In genomic region chr17:49624896-49625295, GRCh38 we compare ENCODE assay signal across 23 cellular contexts. TPM values are rescaled to one million over a fixed set of nuclear protein-coding genes. Genes with fewer than 3 reads are reported as not detected.
A peak's percentile ranks its signal among the peaks of the same experiment; 100 is the strongest.
DNase-seq lines count a peak whose midpoint lies in the region; ATAC-seq and TF ChIP-seq lines count a peak whose summit lies in the region.
"Had no signal": no experiment of that assay in that cellular context is flagged by ENCODE, and none has a peak within 500 bp of the region (broad histone marks: within the 10 kb centered on the region; RNA-seq: fewer than 3 reads in every experiment).

No MANE protein-coding gene starts in this region.

- H3K4me2 ChIP-seq in mesendoderm (ENCODE audit: low read length) = no peak overlapping the region

- DNase-seq in AG10803 (ENCODE audit: low read depth) (peak; percentile 59), HFF-Myc (ENCODE audit: extremely low read depth, low read depth) (peak; percentile 21), cardiac fibroblast (ENCODE audit: low read depth in 2 of 2) (peak; percentile 41 to 53), iris pigment epithelial cell (ENCODE audit: low read depth) (peak; percentile 61), NCI-H146 (lab: John Stamatoyannopoulos, UW) (no peak), mesendoderm (no peak)
- no peak for DNase-seq in stimulated activated naive CD4-positive, alpha-beta T cell (lab: John Stamatoyannopoulos, UW)
- DNase-seq: ACHN; activated CD4-positive, alpha-beta T cell treated with anti-CD3 and anti-CD28 coated beads, Interleukin-2, amount 50 U/mL, for 1 hour; activated gamma-delta T cell treated with Interleukin-2 at 50 U/mL for 16 hours; activated T-cell treated with anti-CD3 and anti-CD28 coated beads for 4 hours; amniotic stem cell; CD4-positive, alpha-beta T cell; DMS53; left colon; midbrain; NCI-H1436; NCI-H2171 treated with DMSO at 0.1 percent for 48 hours; SIG-M5; stimulated activated CD8-positive, alpha-beta memory T cell treated with anti-CD3 and anti-CD28 coated beads, Interleukin-4, amount 100 ng/mL, for 48 hours had no signal

- H3K4me3 ChIP-seq in AG10803 (ENCODE audit: low read length) (no peak overlapping the region), HFF-Myc (replicated peaks; ENCODE audit: low read depth, low read length) (no peak overlapping the region), cardiac fibroblast (replicated peaks in 1 of 2; ENCODE audit: low read depth in 2 of 2, low read length in 2 of 2) (no peak overlapping the region), mesendoderm (ENCODE audit: low read length) (no peak overlapping the region)
- H3K4me3 ChIP-seq: prostate gland, suprapubic skin had no signal

- H3K79me1 ChIP-seq in mesendoderm (ENCODE audit: low read length) = no peaks in the 10 kb centered on the region

- no peak for ATAC-seq in GM21717 (IDR thresholded peaks at IDR 0.05; ENCODE audit: unreplicated experiment)
- ATAC-seq: left colon had no signal

- no peak overlapping the region for H2AK5ac ChIP-seq in mesendoderm (ENCODE audit: low read length)

- no CpG with 5 or more reads among the region's 3 CpGs for WGBS in mesendoderm (ENCODE audit: extremely low coverage, insufficient coverage, low lambda C conversion rate)

- no peaks in the 10 kb centered on the region for H3K36me3 ChIP-seq in mesendoderm (ENCODE audit: control insufficient read depth, insufficient read depth, low read length)

- H3K56ac ChIP-seq in mesendoderm (ENCODE audit: low read length) = no peak overlapping the region

- no peaks in the 10 kb centered on the region for H3K4me1 ChIP-seq in mesendoderm (ENCODE audit: control insufficient read depth, low read depth, low read length)

- H4K5ac ChIP-seq in mesendoderm (ENCODE audit: low read length) = no peak overlapping the region

- no peak overlapping the region for H4K8ac ChIP-seq in mesendoderm (ENCODE audit: low read depth, low read length)

- H3K9ac ChIP-seq in mesendoderm (ENCODE audit: low read length) = no peak overlapping the region

- no peak overlapping the region for H2BK5ac ChIP-seq in mesendoderm (ENCODE audit: low read length)

- H3K23ac ChIP-seq in mesendoderm (ENCODE audit: low read length) = no peak overlapping the region

- TF ChIP-seq CTCF in AG10803 (conservative IDR thresholded peaks at IDR 0.05; ENCODE audit: low read length) (no peak), HFF-Myc (IDR thresholded peaks at IDR 0.05; ENCODE audit: low read depth, low read length, missing control alignments) (no peak), cardiac fibroblast (IDR thresholded peaks at IDR 0.05; ENCODE audit: low read depth, low read length) (no peak)

- H3K27me3 ChIP-seq in mesendoderm (ENCODE audit: insufficient read depth, low read length, poor library complexity) = no peaks in the 10 kb centered on the region
- H3K27me3 ChIP-seq: suprapubic skin had no signal

- no peak overlapping the region for H3K18ac ChIP-seq in mesendoderm (ENCODE audit: low read length)

- no peak overlapping the region for H2BK120ac ChIP-seq in mesendoderm (ENCODE audit: low read depth, low read length)

- no peak overlapping the region for H3K4ac ChIP-seq in mesendoderm (ENCODE audit: low read depth, low read length)

- no peak overlapping the region for H2BK15ac ChIP-seq in mesendoderm (replicated peaks; ENCODE audit: low read depth)

- H3K79me2 ChIP-seq in mesendoderm (ENCODE audit: control insufficient read depth, insufficient read depth, low read length) = no peaks in the 10 kb centered on the region

- no peak overlapping the region for H3K27ac ChIP-seq in mesendoderm (ENCODE audit: low read depth, low read length)
- H3K27ac ChIP-seq: prostate gland, suprapubic skin had no signal

RNA-seq across cellular contexts. Expression of gene NXPH3, which starts 49.2 kb away (rescaled TPM):
- 0.27 TPM for polyA plus RNA-seq in mesendoderm (2013, experiment 1 of 2)
- polyA plus RNA-seq in mesendoderm (2013, experiment 2 of 2) = 0.38 TPM

RNA-seq across cellular contexts. Expression of gene SPOP, which starts 53.0 kb away (rescaled TPM):
- polyA plus RNA-seq in mesendoderm (2013, experiment 1 of 2) = 16.4 TPM
- 17.2 TPM for polyA plus RNA-seq in mesendoderm (2013, experiment 2 of 2)

Comparison
In these comparisons a context has a peak if more than half of its experiments do, and no peak if none do; other contexts are left out.
1. DNase-seq: peak in AG10803 (single experiment), HFF-Myc (single experiment), cardiac fibroblast (2 of 2) and iris pigment epithelial cell (single experiment); none in NCI-H146 (single experiment), mesendoderm (single experiment) and stimulated activated naive CD4-positive, alpha-beta T cell (0 of 6).